In the genomic region with DNA sequence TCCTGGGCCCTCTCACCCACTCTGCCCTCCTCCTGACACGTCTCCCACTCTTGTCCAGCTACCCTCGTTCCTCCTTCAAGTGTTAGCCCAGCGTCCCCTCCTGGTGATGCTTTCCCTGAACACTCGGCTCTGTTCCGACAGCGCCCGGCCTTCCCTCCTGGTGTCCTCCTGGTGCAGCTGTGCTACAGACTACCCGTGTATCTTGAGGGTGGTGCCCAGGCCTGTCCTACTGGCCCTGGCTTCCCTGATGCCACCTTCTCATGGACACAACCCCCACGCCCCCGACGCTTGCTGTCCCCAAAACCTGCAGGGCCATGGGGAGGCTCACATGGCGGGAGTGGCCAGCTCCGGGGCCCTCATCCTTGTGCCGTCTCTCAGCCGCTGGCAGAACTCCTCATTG, we compare ENCODE assay signal across 2 cellular contexts.
TF ChIP-seq lines count a peak whose summit lies in the region.

No MANE protein-coding gene starts in this region.

TF ChIP-seq in K562, 482 proteins besides CTCF, POLR2A, EP300 and RAD21:
- TF ChIP-seq SMAD2 (IDR thresholded peaks at IDR 0.05; ENCODE audit: low read depth, low read length) (no peak), POLR3A (IDR thresholded peaks at IDR 0.05; ENCODE audit: borderline replicate concordance, extremely low read depth, insufficient read depth, insufficient read length) (no peak), CAMTA2 (CRISPR knock-in tag; conservative IDR thresholded peaks at IDR 0.05) (no peak), MEF2A (IDR thresholded peaks at IDR 0.05; ENCODE audit: control insufficient read depth, low read depth, low read length) (no peak), MEF2D (tag; conservative IDR thresholded peaks at IDR 0.05; ENCODE audit: low read depth) (no peak), SOX6 (IDR thresholded peaks at IDR 0.05) (no peak), ELF1 (tag; IDR thresholded peaks at IDR 0.05) (no peak), TAF1 (IDR thresholded peaks at IDR 0.05; ENCODE audit: control insufficient read depth, extremely low read depth, insufficient read depth, low read length, severe bottlenecking) (no peak), TCF3 (CRISPR knock-in tag; IDR thresholded peaks at IDR 0.05) (no peak), RBM17 (IDR thresholded peaks at IDR 0.05; ENCODE audit: borderline replicate concordance, low read depth, low read length) (no peak), CHCHD3 (CRISPR knock-in tag; IDR thresholded peaks at IDR 0.05) (no peak), ASH1L (IDR thresholded peaks at IDR 0.05; ENCODE audit: borderline replicate concordance, low read depth, partially characterized antibody) (no peak), ZNF830 (CRISPR knock-in tag; IDR thresholded peaks at IDR 0.05) (no peak), PCBP2 (IDR thresholded peaks at IDR 0.05; ENCODE audit: low read depth, low read length, poor library complexity, severe bottlenecking) (no peak)
- TF ChIP-seq, protein P1, sequence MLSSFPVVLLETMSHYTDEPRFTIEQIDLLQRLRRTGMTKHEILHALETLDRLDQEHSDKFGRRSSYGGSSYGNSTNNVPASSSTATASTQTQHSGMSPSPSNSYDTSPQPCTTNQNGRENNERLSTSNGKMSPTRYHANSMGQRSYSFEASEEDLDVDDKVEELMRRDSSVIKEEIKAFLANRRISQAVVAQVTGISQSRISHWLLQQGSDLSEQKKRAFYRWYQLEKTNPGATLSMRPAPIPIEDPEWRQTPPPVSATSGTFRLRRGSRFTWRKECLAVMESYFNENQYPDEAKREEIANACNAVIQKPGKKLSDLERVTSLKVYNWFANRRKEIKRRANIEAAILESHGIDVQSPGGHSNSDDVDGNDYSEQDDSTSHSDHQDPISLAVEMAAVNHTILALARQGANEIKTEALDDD (IDR thresholded peaks at IDR 0.05): no peak

TF ChIP-seq in HEK293T, 16 proteins besides CTCF, POLR2A, EP300 and RAD21:
- TF ChIP-seq SP1 (IDR thresholded peaks at IDR 0.05): no peak
- no peak for TF ChIP-seq BHLHE40 (IDR thresholded peaks at IDR 0.05; ENCODE audit: borderline replicate concordance)
- no peak for TF ChIP-seq TARDBP (IDR thresholded peaks at IDR 0.05)
- no peak for TF ChIP-seq CTBP1 (IDR thresholded peaks at IDR 0.05; ENCODE audit: borderline replicate concordance)
- TF ChIP-seq L3MBTL2 (conservative IDR thresholded peaks at IDR 0.05): no peak
- no peak for TF ChIP-seq ARNT (IDR thresholded peaks at IDR 0.05)
- TF ChIP-seq NFRKB (IDR thresholded peaks at IDR 0.05): no peak
- TF ChIP-seq FOXM1 (IDR thresholded peaks at IDR 0.05; ENCODE audit: borderline replicate concordance): no peak
- TF ChIP-seq HDGF (IDR thresholded peaks at IDR 0.05; ENCODE audit: borderline replicate concordance): no peak
- TF ChIP-seq, protein P2, sequence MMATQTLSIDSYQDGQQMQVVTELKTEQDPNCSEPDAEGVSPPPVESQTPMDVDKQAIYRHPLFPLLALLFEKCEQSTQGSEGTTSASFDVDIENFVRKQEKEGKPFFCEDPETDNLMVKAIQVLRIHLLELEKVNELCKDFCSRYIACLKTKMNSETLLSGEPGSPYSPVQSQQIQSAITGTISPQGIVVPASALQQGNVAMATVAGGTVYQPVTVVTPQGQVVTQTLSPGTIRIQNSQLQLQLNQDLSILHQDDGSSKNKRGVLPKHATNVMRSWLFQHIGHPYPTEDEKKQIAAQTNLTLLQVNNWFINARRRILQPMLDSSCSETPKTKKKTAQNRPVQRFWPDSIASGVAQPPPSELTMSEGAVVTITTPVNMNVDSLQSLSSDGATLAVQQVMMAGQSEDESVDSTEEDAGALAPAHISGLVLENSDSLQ (IDR thresholded peaks at IDR 0.05): no peak
- no peak for TF ChIP-seq SUZ12 (IDR thresholded peaks at IDR 0.05)
- TF ChIP-seq ELF4 (IDR thresholded peaks at IDR 0.05): no peak
- no peak for TF ChIP-seq ZNF384 (IDR thresholded peaks at IDR 0.05)
- no peak for TF ChIP-seq FOXA1 (IDR thresholded peaks at IDR 0.05)
- no peak for TF ChIP-seq FOXK2 (IDR thresholded peaks at IDR 0.05)
